15 cellular contexts compared by ENCODE assay signal in the genomic region with DNA sequence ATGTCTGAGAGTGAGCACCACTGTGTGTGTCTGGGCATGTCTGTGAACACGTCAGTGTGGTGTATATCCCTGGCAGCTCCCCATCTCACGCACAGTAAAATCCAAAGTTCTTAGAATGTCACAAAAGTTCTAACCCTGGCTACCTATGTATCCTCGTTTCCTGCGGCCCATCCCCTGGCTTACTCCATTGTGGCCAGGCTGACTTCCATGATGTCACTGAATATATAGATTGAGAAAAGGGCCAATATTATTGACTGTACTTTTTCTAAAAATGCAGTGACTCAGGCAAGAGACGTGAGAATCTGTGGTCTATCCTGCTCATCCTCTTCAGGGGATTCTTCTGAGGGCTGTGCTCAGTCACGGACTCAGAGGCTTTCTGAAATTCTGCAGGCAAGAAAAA. TPM values are rescaled to one million over a fixed set of nuclear protein-coding genes. Genes with fewer than 3 reads are reported as not detected.
DNase-seq lines count a peak whose midpoint lies in the region; ATAC-seq and TF ChIP-seq lines count a peak whose summit lies in the region.
"Had no signal": no experiment of that assay in that cellular context is flagged by ENCODE, and none has a peak within 500 bp of the region (broad histone marks: within the 10 kb centered on the region; RNA-seq: fewer than 3 reads in every experiment).

No MANE protein-coding gene starts in this region.

- intact Hi-C loops in sciatic nerve (cut with DNase I) (no loop called here), transverse colon (cut with DNase I; ENCODE audit: low total_unique reads) (no loop called here)

- H3K27ac Mint-ChIP-seq in CD4-positive, CD25-positive, alpha-beta regulatory T cell, result peak overlapping the region; percentile 4 to 85 (median 21)
- H3K27ac Mint-ChIP-seq in activated T-helper 17 cell treated with anti-CD3 and anti-CD28 coated beads, Interleukin-2, amount 50 U/mL, for 72 hours, result peak overlapping the region; percentile 89
- no peak overlapping the region for H3K27ac Mint-ChIP-seq in memory B cell

- peaks cover 33% of the 10 kb centered on the region for H3K27me3 Mint-ChIP-seq in CD4-positive, CD25-positive, alpha-beta regulatory T cell
- H3K27me3 Mint-ChIP-seq in activated T-helper 17 cell treated with anti-CD3 and anti-CD28 coated beads, Interleukin-2, amount 50 U/mL, for 72 hours, result peaks cover 4% of the 10 kb centered on the region
- peaks cover 2% of the 10 kb centered on the region for H3K27me3 Mint-ChIP-seq in memory B cell

- DNase-seq in CD4-positive, CD25-positive, alpha-beta regulatory T cell, result no peak
- DNase-seq in GM12865 (ENCODE audit: low read depth) (peak; percentile 18), memory B cell (ENCODE audit: low spot score in 2 of 2) (no peak), superior temporal gyrus (ENCODE audit: extremely low spot score) (no peak), NCI-H69 (lab: John Stamatoyannopoulos, UW) (no peak), sciatic nerve (ENCODE audit: low spot score) (no peak), transverse colon (no peak)
- DNase-seq: caudate nucleus; COR-L47; NCI-H510A; posterior cingulate gyrus; stimulated activated CD4-positive, alpha-beta T cell treated with anti-CD3 and anti-CD28 coated beads, Interleukin-2, amount 100 ng/mL, for 48 hours; stomach had no signal

- 64 to 87% methylated on average over 6 of the region's 6 CpGs for WGBS in transverse colon (ENCODE audit: low coverage in 1 of 2), 2 donors

- H3K4me1 Mint-ChIP-seq in CD4-positive, CD25-positive, alpha-beta regulatory T cell, result peaks cover 8 to 30% (median 17%) of the 10 kb centered on the region in 4 donors
- H3K4me1 Mint-ChIP-seq in activated T-helper 17 cell treated with anti-CD3 and anti-CD28 coated beads, Interleukin-2, amount 50 U/mL, for 72 hours, result no peaks in the 10 kb centered on the region
- peaks cover 9% of the 10 kb centered on the region for H3K4me1 Mint-ChIP-seq in memory B cell

- TF ChIP-seq POLR2A in transverse colon (IDR thresholded peaks at IDR 0.05), result no peak

- H3K36me3 Mint-ChIP-seq in CD4-positive, CD25-positive, alpha-beta regulatory T cell, result peaks cover 6% of the 10 kb centered on the region
- peaks cover 14% of the 10 kb centered on the region for H3K36me3 Mint-ChIP-seq in activated T-helper 17 cell treated with anti-CD3 and anti-CD28 coated beads, Interleukin-2, amount 50 U/mL, for 72 hours (ENCODE audit: low read depth)
- H3K36me3 Mint-ChIP-seq in memory B cell, result no peaks in the 10 kb centered on the region

- in situ Hi-C loops in transverse colon (cut with MboI; ENCODE audit: low pct_ligation_motif_present in 1 of 4, low pct_unique_long_range_greater_than_20kb in 1 of 4, low sequenced_read_pairs in 3 of 4), result no loop called here

- H3K4me3 Mint-ChIP-seq in CD4-positive, CD25-positive, alpha-beta regulatory T cell, result peak overlapping the region; percentile 92 to 96 (median 94)
- H3K4me3 Mint-ChIP-seq in activated T-helper 17 cell treated with anti-CD3 and anti-CD28 coated beads, Interleukin-2, amount 50 U/mL, for 72 hours, result peak overlapping the region; percentile 90
- H3K4me3 Mint-ChIP-seq in memory B cell, result peak overlapping the region; percentile 95

- peaks cover 13% of the 10 kb centered on the region for H3K4me1 ChIP-seq in CD4-positive, CD25-positive, alpha-beta regulatory T cell (ENCODE audit: control insufficient read depth, insufficient read depth, low read length, poor library complexity, severe bottlenecking)
- peaks cover 0 to 14% (median 4%) of the 10 kb centered on the region in 4 donors for H3K4me1 ChIP-seq in transverse colon

- H3K9me3 Mint-ChIP-seq in CD4-positive, CD25-positive, alpha-beta regulatory T cell, result no peaks in the 10 kb centered on the region
- no peaks in the 10 kb centered on the region for H3K9me3 Mint-ChIP-seq in activated T-helper 17 cell treated with anti-CD3 and anti-CD28 coated beads, Interleukin-2, amount 50 U/mL, for 72 hours
- no peaks in the 10 kb centered on the region for H3K9me3 Mint-ChIP-seq in memory B cell

- H3K9me3 ChIP-seq in CD4-positive, CD25-positive, alpha-beta regulatory T cell (ENCODE audit: control insufficient read depth in 2 of 2, low read length in 2 of 2), result no peaks in the 10 kb centered on the region
- H3K9me3 ChIP-seq in transverse colon, result no peaks in the 10 kb centered on the region
- H3K9me3 ChIP-seq: stomach had no signal

- TF ChIP-seq CTCF in GM12865 (IDR thresholded peaks at IDR 0.05; ENCODE audit: insufficient read depth, low read depth, low read length, missing control alignments) (no peak), transverse colon (IDR thresholded peaks at IDR 0.05) (no peak)

- no peak overlapping the region for H3K27ac ChIP-seq in CD4-positive, CD25-positive, alpha-beta regulatory T cell (ENCODE audit: insufficient read depth, low read length, poor library complexity, severe bottlenecking)
- H3K27ac ChIP-seq in transverse colon, result no peak overlapping the region

- no peaks in the 10 kb centered on the region for H3K27me3 ChIP-seq in CD4-positive, CD25-positive, alpha-beta regulatory T cell (ENCODE audit: control insufficient read depth, insufficient read depth, low read length)
- no peaks in the 10 kb centered on the region for H3K27me3 ChIP-seq in transverse colon

- no peak overlapping the region for H3K4me3 ChIP-seq in CD4-positive, CD25-positive, alpha-beta regulatory T cell (ENCODE audit: low read depth, low read length)
- H3K4me3 ChIP-seq in GM12865 (ENCODE audit: low read depth, low read length), result no peak overlapping the region
- H3K4me3 ChIP-seq in transverse colon, result no peak overlapping the region

- H3K36me3 ChIP-seq in CD4-positive, CD25-positive, alpha-beta regulatory T cell (ENCODE audit: control insufficient read depth, insufficient read depth, low read length), result peaks cover 3% of the 10 kb centered on the region
- H3K36me3 ChIP-seq in transverse colon, result peaks cover 0 to 4% (median 1%) of the 10 kb centered on the region in 4 donors

- no peak for TF ChIP-seq EP300 in transverse colon (IDR thresholded peaks at IDR 0.05; ENCODE audit: low read depth)

- ATAC-seq in CD4-positive, CD25-positive, alpha-beta regulatory T cell (ENCODE audit: low read depth in 2 of 2), result no peak
- ATAC-seq in activated T-helper 17 cell treated with anti-CD3 and anti-CD28 coated beads, Interleukin-2, amount 50 U/mL, for 72 hours (replicated peaks), result peak; percentile 39
- no peak for ATAC-seq in memory B cell (ENCODE audit: low read depth)
- ATAC-seq in sciatic nerve, result no peak

RNA-seq across cellular contexts. Expression of gene METTL22, which starts 1.0 kb away (rescaled TPM):
- 27.1 TPM for total RNA-seq in CD4-positive, CD25-positive, alpha-beta regulatory T cell
- 1 to 10 TPM; 7.6 to 9.4 (median 8.0) TPM for polyA plus RNA-seq in CD4-positive, CD25-positive, alpha-beta regulatory T cell
- 10 to 100 TPM; 28.7 to 40.6 TPM for total RNA-seq in activated T-helper 17 cell treated with anti-CD3 and anti-CD28 coated beads, Interleukin-2, amount 50 U/mL, for 72 hours
- total RNA-seq in sciatic nerve (40.6 TPM), transverse colon (10 to 100 TPM; 30.0 to 71.0 (median 53.9) TPM)

RNA-seq across cellular contexts. Expression of gene TMEM114, which starts 30.2 kb away (rescaled TPM):
- total RNA-seq in CD4-positive, CD25-positive, alpha-beta regulatory T cell, result not detected
- polyA plus RNA-seq in CD4-positive, CD25-positive, alpha-beta regulatory T cell, result not detected
- total RNA-seq in activated T-helper 17 cell treated with anti-CD3 and anti-CD28 coated beads, Interleukin-2, amount 50 U/mL, for 72 hours, result not detected
- not detected for total RNA-seq in sciatic nerve
- not detected for total RNA-seq in transverse colon
- total RNA-seq: lung microvascular endothelial cell, stomach had no signal
- polyA plus RNA-seq: stomach had no signal

RNA-seq across cellular contexts. Expression of gene ABAT, which starts 53.9 kb away (rescaled TPM):
- 13.9 TPM for total RNA-seq in CD4-positive, CD25-positive, alpha-beta regulatory T cell
- polyA plus RNA-seq in CD4-positive, CD25-positive, alpha-beta regulatory T cell, result 1 to 10 TPM; 2.3 to 4.3 (median 2.8) TPM
- total RNA-seq in activated T-helper 17 cell treated with anti-CD3 and anti-CD28 coated beads, Interleukin-2, amount 50 U/mL, for 72 hours, result 10 to 100 TPM in 1 of 2 donors, 1 to 10 TPM in 1; 4.8 to 10.4 TPM
- total RNA-seq in sciatic nerve (24.2 TPM), transverse colon (10 to 100 TPM; 15.7 to 35.2 (median 21.7) TPM)
